Comparison of ENCODE assay signal across 8 cellular contexts in the genomic region with DNA sequence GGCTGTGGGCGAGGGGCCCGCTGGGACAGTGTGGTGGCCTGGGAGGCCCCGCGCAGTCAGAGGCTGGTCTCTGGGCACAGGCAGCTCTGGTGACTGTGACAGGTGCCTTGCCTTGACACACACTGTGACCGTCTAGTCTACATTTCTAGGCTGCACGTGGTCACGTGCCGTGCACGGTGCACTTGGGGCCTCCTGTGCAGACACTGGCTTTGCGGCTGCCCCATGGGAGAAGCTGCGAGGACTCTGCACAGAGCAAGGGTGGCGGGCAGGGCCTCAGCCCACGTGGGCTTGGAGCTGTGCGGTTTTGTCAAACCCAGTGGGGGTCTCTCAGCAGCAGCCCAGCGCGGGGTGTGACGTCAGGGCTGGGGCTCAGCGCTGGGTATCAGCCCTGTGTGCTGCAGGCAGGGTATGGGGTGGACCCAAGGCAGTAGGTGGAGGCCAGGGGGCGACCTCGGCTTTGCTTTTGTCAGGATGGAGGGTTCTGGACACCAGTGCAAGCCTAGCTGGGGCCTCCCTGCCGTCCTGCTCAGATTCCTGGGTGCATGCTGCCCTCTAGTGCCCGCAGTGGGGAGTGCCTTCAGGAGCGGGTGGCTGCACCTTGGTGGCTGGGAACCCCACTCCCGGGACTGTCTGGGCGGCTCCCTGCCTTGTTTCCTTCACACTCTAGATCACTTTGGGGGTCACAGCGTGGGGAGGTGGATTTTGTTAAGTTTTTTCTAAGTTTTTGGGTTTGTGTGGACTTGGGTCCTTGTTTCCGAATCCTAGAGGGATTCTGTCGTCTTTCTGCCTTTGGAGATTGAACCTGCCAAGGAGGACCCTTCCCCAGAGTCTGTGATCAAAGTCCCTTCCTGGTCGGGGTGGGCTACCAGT.
DNase-seq lines count a peak whose midpoint lies in the region; ATAC-seq, FAIRE-seq and TF ChIP-seq lines count a peak whose summit lies in the region.

No MANE protein-coding gene starts in this region.

- H3K4me2 ChIP-seq in mammary epithelial cell (ENCODE audit: insufficient read depth, low read depth, low read length) (no peak overlapping the region), keratinocyte (ENCODE audit: control insufficient read depth, extremely low read depth, insufficient read depth, low read depth, low read length) (no peak overlapping the region)

- in situ Hi-C loops in mammary epithelial cell (cut with MboI; ENCODE audit: low sequenced_read_pairs in 2 of 2), result loop anchor here (5.0 to 25.0 kb wide), 5 partner anchors 117 to 556 kb away; no protein-coding TSS in a partner anchor

- 44% methylated on average over 12 of the region's 29 CpGs for WGBS in mammary epithelial cell (ENCODE audit: low coverage, missing lambda C conversion rate)

- BruUV-seq in mammary epithelial cell (replicated peaks; lab: Mats Ljungman, UMichigan), result no TSS peak

- H2AFZ ChIP-seq in mammary epithelial cell (ENCODE audit: low read depth, low read length), result no peak overlapping the region
- no peak overlapping the region for H2AFZ ChIP-seq in keratinocyte (ENCODE audit: control insufficient read depth, low read length)

- no peaks in the 10 kb centered on the region for H3K4me1 Mint-ChIP-seq in CD4-positive, alpha-beta T cell (ENCODE audit: low read depth)

- H3K27ac ChIP-seq in CD4-positive, alpha-beta T cell (ENCODE audit: low read depth, low read length), result no peak overlapping the region
- H3K27ac ChIP-seq in mammary epithelial cell (ENCODE audit: insufficient read depth, low read depth, low read length) (no peak overlapping the region), keratinocyte (ENCODE audit: control insufficient read depth, insufficient read depth, low read length) (no peak overlapping the region)

- peak; percentile 61 for FAIRE-seq in keratinocyte (lab: Jason Lieb, UNC)

- no peaks in the 10 kb centered on the region for H3K9me3 ChIP-seq in CD4-positive, alpha-beta T cell (ENCODE audit: control insufficient read depth, low read length)
- H3K9me3 ChIP-seq in mammary epithelial cell (replicated peaks; ENCODE audit: insufficient read depth, low read length) (no peaks in the 10 kb centered on the region), keratinocyte (ENCODE audit: control insufficient read depth, low read depth, low read length) (no peaks in the 10 kb centered on the region)

- dilution Hi-C loops in mammary epithelial cell (cut with HindIII; ENCODE audit: low sequenced_read_pairs), result no loop called here
- dilution Hi-C loops in keratinocyte (cut with MboI; ENCODE audit: extremely low pct_ligation_motif_present, low sequenced_read_pairs), result no loop called here

- no peaks in the 10 kb centered on the region for H3K9me1 ChIP-seq in keratinocyte (ENCODE audit: control insufficient read depth, extremely low read depth, insufficient read depth, low read length)

- H4K20me1 ChIP-seq in mammary epithelial cell (ENCODE audit: insufficient read depth, low read length) (peaks cover 3% of the 10 kb centered on the region), keratinocyte (ENCODE audit: control insufficient read depth, extremely low read depth, insufficient read depth, low read length) (peaks cover 19% of the 10 kb centered on the region)

- no peak overlapping the region for H3K4me3 Mint-ChIP-seq in CD4-positive, alpha-beta T cell

- no peak overlapping the region for H3K9ac ChIP-seq in mammary epithelial cell (ENCODE audit: insufficient read depth, low read length)
- H3K9ac ChIP-seq in keratinocyte (ENCODE audit: control insufficient read depth, extremely low read depth, insufficient read depth, low read length), result no peak overlapping the region

- peaks cover 22% of the 10 kb centered on the region for H3K36me3 Mint-ChIP-seq in CD4-positive, alpha-beta T cell (ENCODE audit: low read depth)

- peak; percentile 92 for TF ChIP-seq CTCF in CD4-positive, alpha-beta T cell (IDR thresholded peaks at IDR 0.05)
- TF ChIP-seq CTCF in mammary epithelial cell (conservative IDR thresholded peaks at IDR 0.05 in 1 of 2, IDR thresholded peaks at IDR 0.05 in 1 of 2; ENCODE audit: extremely low read depth in 1 of 2, insufficient read depth in 1 of 2, low read depth in 1 of 2, low read length in 2 of 2) (peak; percentile 89 to 92), keratinocyte (optimal IDR thresholded peaks at IDR 0.05 in 1 of 3, IDR thresholded peaks at IDR 0.05 in 1 of 3, conservative IDR thresholded peaks at IDR 0.05 in 1 of 3; ENCODE audit: extremely low read depth in 1 of 3, insufficient read depth in 2 of 3, low read length in 3 of 3) (peak; percentile 88 to 98 (median 93))

- H3K36me3 ChIP-seq in mammary epithelial cell (ENCODE audit: insufficient read depth, low read length), result peaks cover 2% of the 10 kb centered on the region
- H3K36me3 ChIP-seq in keratinocyte (ENCODE audit: control insufficient read depth in 2 of 2, extremely low read depth in 1 of 2, insufficient read depth in 2 of 2, low read length in 2 of 2), result peaks cover 3 to 19% of the 10 kb centered on the region in 2 experiments

- intact Hi-C loops in CD4-positive, alpha-beta T cell (cut with DNase I, micrococcal nuclease), result loop anchor here (1.0 to 5.0 kb wide), 5 partner anchors 119 to 222 kb away; no protein-coding TSS in a partner anchor
- intact Hi-C loops in mammary epithelial cell (cut with micrococcal nuclease), result loop anchor here (1.0 to 5.0 kb wide), 7 partner anchors 30 to 294 kb away; no protein-coding TSS in a partner anchor

- ATAC-seq in CD4-positive, alpha-beta T cell (ENCODE audit: poor library complexity), result peak; percentile 89
- ATAC-seq in GM21825 (IDR thresholded peaks at IDR 0.05; ENCODE audit: unreplicated experiment) (peak; percentile 52), HG03280 (IDR thresholded peaks at IDR 0.05; ENCODE audit: unreplicated experiment) (no peak)

- no peaks in the 10 kb centered on the region for H3K9me3 Mint-ChIP-seq in CD4-positive, alpha-beta T cell

- H3K4me3 ChIP-seq in mammary epithelial cell (replicated peaks in 1 of 3; ENCODE audit: insufficient read depth in 1 of 3, low read depth in 2 of 3, low read length in 3 of 3) (no peak overlapping the region), keratinocyte (ENCODE audit: control insufficient read depth in 2 of 3, extremely low read depth in 1 of 3, insufficient read depth in 2 of 3, low read depth in 1 of 3, low read length in 3 of 3) (no peak overlapping the region)

- H3K27me3 Mint-ChIP-seq in CD4-positive, alpha-beta T cell, result no peaks in the 10 kb centered on the region

- H3K4me1 ChIP-seq in mammary epithelial cell (ENCODE audit: insufficient read depth, low read length), result peaks cover 16% of the 10 kb centered on the region
- H3K4me1 ChIP-seq in keratinocyte (ENCODE audit: control insufficient read depth, extremely low read depth, insufficient read depth, low read length), result peaks cover 2% of the 10 kb centered on the region

- POLR2A ChIA-PET in CD4-positive, alpha-beta T cell (lab: Charles Lee), result interaction anchor here (0.6 kb wide), 1 partner anchor 146 kb away, joined by 3 read pairs; no protein-coding TSS in a partner anchor

- no peaks in the 10 kb centered on the region for H3K27me3 ChIP-seq in CD4-positive, alpha-beta T cell (ENCODE audit: control insufficient read depth, insufficient read depth, low read length)
- H3K27me3 ChIP-seq in mammary epithelial cell (ENCODE audit: insufficient read depth, low read length) (no peaks in the 10 kb centered on the region), keratinocyte (ENCODE audit: control insufficient read depth, extremely low read depth, insufficient read depth, low read length) (no peaks in the 10 kb centered on the region)

- H3K79me2 ChIP-seq in mammary epithelial cell (ENCODE audit: insufficient read depth, low read length), result peaks cover 78% of the 10 kb centered on the region
- peaks cover 33% of the 10 kb centered on the region for H3K79me2 ChIP-seq in keratinocyte (ENCODE audit: control insufficient read depth, insufficient read depth, low read length)

- no peak overlapping the region for H3K27ac Mint-ChIP-seq in CD4-positive, alpha-beta T cell

- DNase-seq in CD4-positive, alpha-beta T cell, result peak; percentile 59 to 87 (median 77)
- DNase-seq in NCI-H2196 (lab: John Stamatoyannopoulos, UW; ENCODE audit: unreplicated experiment) (peak; percentile 81), mammary epithelial cell (peak; percentile 48), keratinocyte (ENCODE audit: low read depth, low spot score) (no peak)
- peak; percentile 73 for DNase-seq in activated CD4-positive, CD25-positive, alpha-beta regulatory T cell treated with anti-CD3 and anti-CD28 coated beads, Interleukin-2, amount 50 U/mL, for 16 hours (ENCODE audit: low read depth, low spot score)
- peak; percentile 65 to 76 (median 73) for DNase-seq in stimulated activated CD4-positive, alpha-beta T cell treated with anti-CD3 and anti-CD28 coated beads, Interleukin-1b, Interleukin-23, amount 100 ng/mL, for 24 hours (ENCODE audit: low read depth in 4 of 4, low spot score in 1 of 4)

- CTCF ChIA-PET in CD4-positive, alpha-beta T cell (lab: Charles Lee), result interaction anchor here (0.5 to 2.4 kb wide), 15 partner anchors 9 to 222 kb away, joined by 3 to 20 read pairs (median 4); partner anchors contain the start of gene KDM4B
- CTCF ChIA-PET in mammary epithelial cell (lab: Charles Lee; ENCODE audit: low non-redundant PET), result interaction anchor here (1.0 kb wide), 1 partner anchor 222 kb away, joined by 3 read pairs; no protein-coding TSS in a partner anchor
